In genomic region chr16:82034981-82035612, GRCh38 we compare ENCODE assay signal across 13 cellular contexts. TPM values are rescaled to one million over a fixed set of nuclear protein-coding genes. Genes with fewer than 3 reads are reported as not detected.
DNase-seq lines count a peak whose midpoint lies in the region; ATAC-seq, FAIRE-seq and TF ChIP-seq lines count a peak whose summit lies in the region.
"Had no signal": no experiment of that assay in that cellular context is flagged by ENCODE, and none has a peak within 500 bp of the region (broad histone marks: within the 10 kb centered on the region; RNA-seq: fewer than 3 reads in every experiment).

A gene with protein sequence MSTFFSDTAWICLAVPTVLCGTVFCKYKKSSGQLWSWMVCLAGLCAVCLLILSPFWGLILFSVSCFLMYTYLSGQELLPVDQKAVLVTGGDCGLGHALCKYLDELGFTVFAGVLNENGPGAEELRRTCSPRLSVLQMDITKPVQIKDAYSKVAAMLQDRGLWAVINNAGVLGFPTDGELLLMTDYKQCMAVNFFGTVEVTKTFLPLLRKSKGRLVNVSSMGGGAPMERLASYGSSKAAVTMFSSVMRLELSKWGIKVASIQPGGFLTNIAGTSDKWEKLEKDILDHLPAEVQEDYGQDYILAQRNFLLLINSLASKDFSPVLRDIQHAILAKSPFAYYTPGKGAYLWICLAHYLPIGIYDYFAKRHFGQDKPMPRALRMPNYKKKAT (plus strand): TSS chr16:82035253. CDS start chr16:82035425, 172 bp downstream.

- H3K9me3 Mint-ChIP-seq in astrocyte (ENCODE audit: unreplicated experiment) = peaks cover 2% of the 10 kb centered on the region
- H3K9me3 Mint-ChIP-seq: neural crest cell had no signal

- H3K9me3 ChIP-seq in astrocyte (ENCODE audit: insufficient read depth, low read depth, low read length) (no peaks in the 10 kb centered on the region), keratinocyte (ENCODE audit: control insufficient read depth, low read depth, low read length) (no peaks in the 10 kb centered on the region), smooth muscle cell (replicated peaks; ENCODE audit: low read depth) (no peaks in the 10 kb centered on the region)

- H4K20me1 ChIP-seq in astrocyte (ENCODE audit: insufficient read depth, low read length) = no peaks in the 10 kb centered on the region
- H4K20me1 ChIP-seq in keratinocyte (ENCODE audit: control insufficient read depth, extremely low read depth, insufficient read depth, low read length) = no peaks in the 10 kb centered on the region
- no peaks in the 10 kb centered on the region for H4K20me1 ChIP-seq in smooth muscle cell (ENCODE audit: low read depth)

- H3K27ac Mint-ChIP-seq in astrocyte (ENCODE audit: unreplicated experiment) = no peak within 1 kb of the TSS
- H3K27ac Mint-ChIP-seq: activated CD4-positive, alpha-beta T cell treated with anti-CD3 and anti-CD28 coated beads for 36 hours had no signal

- H3K4me3 Mint-ChIP-seq in astrocyte (ENCODE audit: unreplicated experiment) = no peak within 1 kb of the TSS
- H3K4me3 Mint-ChIP-seq: activated CD4-positive, alpha-beta T cell treated with anti-CD3 and anti-CD28 coated beads for 36 hours; neural crest cell had no signal

- H3K4me2 ChIP-seq in astrocyte (ENCODE audit: low read length) (peak within 1 kb of the TSS; percentile 70), keratinocyte (ENCODE audit: control insufficient read depth, extremely low read depth, insufficient read depth, low read depth, low read length) (peak within 1 kb of the TSS; percentile 69), smooth muscle cell (peak within 1 kb of the TSS; percentile 79)

- H3K4me1 ChIP-seq in astrocyte (ENCODE audit: insufficient read depth, low read length) (peaks cover 14% of the 10 kb centered on the region), keratinocyte (ENCODE audit: control insufficient read depth, extremely low read depth, insufficient read depth, low read length) (peaks cover 37% of the 10 kb centered on the region), smooth muscle cell (ENCODE audit: low read depth) (peaks cover 9% of the 10 kb centered on the region)

- TF ChIP-seq POLR2A in GM18505 (IDR thresholded peaks at IDR 0.05; ENCODE audit: borderline replicate concordance, extremely low read depth, insufficient read depth, insufficient read length) = no peak

- H3F3A ChIP-seq in smooth muscle cell (ENCODE audit: low read depth) = no peaks in the 10 kb centered on the region

- H3K27me3 Mint-ChIP-seq in astrocyte (ENCODE audit: low read depth, unreplicated experiment) = peaks cover 19% of the 10 kb centered on the region

- in situ Hi-C loops in G401 (cut with HindIII; ENCODE audit: low sequenced_read_pairs) = no loop called here

- no peaks in the 10 kb centered on the region for H3K9me1 ChIP-seq in keratinocyte (ENCODE audit: control insufficient read depth, extremely low read depth, insufficient read depth, low read length)

- TF ChIP-seq CTCF in astrocyte (IDR thresholded peaks at IDR 0.05; ENCODE audit: insufficient read depth, low read depth, low read length) (no peak), keratinocyte (optimal IDR thresholded peaks at IDR 0.05 in 1 of 3, IDR thresholded peaks at IDR 0.05 in 1 of 3, conservative IDR thresholded peaks at IDR 0.05 in 1 of 3; ENCODE audit: extremely low read depth in 1 of 3, insufficient read depth in 2 of 3, low read length in 3 of 3) (no peak), smooth muscle cell (IDR thresholded peaks at IDR 0.05; ENCODE audit: borderline replicate concordance, insufficient read depth, poor library complexity, severe bottlenecking) (no peak)

- WGBS in smooth muscle cell (ENCODE audit: low lambda C conversion rate) = 80% methylated on average over 6 of the region's 6 CpGs

- H3K79me2 ChIP-seq in astrocyte (ENCODE audit: insufficient read depth, low read length) (no peaks in the 10 kb centered on the region), keratinocyte (ENCODE audit: control insufficient read depth, insufficient read depth, low read length) (no peaks in the 10 kb centered on the region), smooth muscle cell (ENCODE audit: low read depth) (no peaks in the 10 kb centered on the region)

- H3K9ac ChIP-seq in astrocyte (ENCODE audit: low read length) (peak within 1 kb of the TSS; percentile 39), keratinocyte (ENCODE audit: control insufficient read depth, extremely low read depth, insufficient read depth, low read length) (no peak within 1 kb of the TSS), smooth muscle cell (ENCODE audit: low read depth) (no peak within 1 kb of the TSS)

- ATAC-seq in HG03025 (IDR thresholded peaks at IDR 0.05; ENCODE audit: low FRiP score, unreplicated experiment) (no peak), GM18505 (IDR thresholded peaks at IDR 0.05; ENCODE audit: unreplicated experiment) (no peak)
- ATAC-seq: activated CD4-positive, alpha-beta T cell treated with anti-CD3 and anti-CD28 coated beads for 36 hours had no signal

- no peak within 1 kb of the TSS for H3K27ac ChIP-seq in astrocyte (ENCODE audit: low read depth, low read length)
- H3K27ac ChIP-seq in keratinocyte (ENCODE audit: control insufficient read depth, insufficient read depth, low read length) = no peak within 1 kb of the TSS
- peak within 1 kb of the TSS; percentile 82 for H3K27ac ChIP-seq in smooth muscle cell (ENCODE audit: low read depth)

- intact Hi-C loops in posterior vena cava (cut with DNase I) = no loop called here

- H3K36me3 ChIP-seq in astrocyte (ENCODE audit: insufficient read depth, low read length) = no peaks in the 10 kb centered on the region
- no peaks in the 10 kb centered on the region for H3K36me3 ChIP-seq in keratinocyte (ENCODE audit: control insufficient read depth in 2 of 2, extremely low read depth in 1 of 2, insufficient read depth in 2 of 2, low read length in 2 of 2)
- no peaks in the 10 kb centered on the region for H3K36me3 ChIP-seq in smooth muscle cell (ENCODE audit: low read depth)

- H3K36me3 Mint-ChIP-seq in astrocyte (ENCODE audit: low read depth, unreplicated experiment) = no peaks in the 10 kb centered on the region

- H3K4me1 Mint-ChIP-seq in astrocyte (ENCODE audit: low read depth, unreplicated experiment) = peaks cover 9% of the 10 kb centered on the region
- H3K4me1 Mint-ChIP-seq: activated CD4-positive, alpha-beta T cell treated with anti-CD3 and anti-CD28 coated beads for 36 hours; neural crest cell had no signal

- H2AFZ ChIP-seq in astrocyte (ENCODE audit: low read depth, low read length) (no peak within 1 kb of the TSS), keratinocyte (ENCODE audit: control insufficient read depth, low read length) (peak within 1 kb of the TSS; percentile 56), smooth muscle cell (ENCODE audit: low read depth) (no peak within 1 kb of the TSS)

- DNase-seq in HK-2 (ENCODE audit: unreplicated experiment) = peak; percentile 35
- peak; percentile 34 for DNase-seq in astrocyte (ENCODE audit: low read depth)
- DNase-seq in keratinocyte (ENCODE audit: low read depth, low spot score) = no peak
- DNase-seq in smooth muscle cell (lab: John Stamatoyannopoulos, UW; ENCODE audit: unreplicated experiment) = no peak
- DNase-seq in posterior vena cava (ENCODE audit: low spot score) = no peak
- no peak for DNase-seq in G401 (ENCODE audit: low spot score)
- DNase-seq: activated CD4-positive, alpha-beta T cell treated with anti-CD3 and anti-CD28 coated beads for 36 hours; activated gamma-delta T cell had no signal

- H3K4me3 ChIP-seq in astrocyte (ENCODE audit: insufficient read depth, low read depth, low read length) (peak within 1 kb of the TSS; percentile 16), keratinocyte (ENCODE audit: control insufficient read depth in 2 of 3, extremely low read depth in 1 of 3, insufficient read depth in 2 of 3, low read depth in 1 of 3, low read length in 3 of 3) (peak within 1 kb of the TSS in 2 of 3 experiments; percentile 17 to 34), smooth muscle cell (peak within 1 kb of the TSS; percentile 46)

- dilution Hi-C loops in keratinocyte (cut with MboI; ENCODE audit: extremely low pct_ligation_motif_present, low sequenced_read_pairs) = no loop called here

- H3K27me3 ChIP-seq in astrocyte (ENCODE audit: insufficient read depth, low read length) (peaks cover 2% of the 10 kb centered on the region), keratinocyte (ENCODE audit: control insufficient read depth, extremely low read depth, insufficient read depth, low read length) (no peaks in the 10 kb centered on the region), smooth muscle cell (ENCODE audit: low read depth) (no peaks in the 10 kb centered on the region)

- no peak for FAIRE-seq in astrocyte (lab: Jason Lieb, UNC)
- peak; percentile 55 for FAIRE-seq in keratinocyte (lab: Jason Lieb, UNC)
- FAIRE-seq: D721Med had no signal

RNA-seq across cellular contexts. Expression of the gene that starts here (rescaled TPM):
- total RNA-seq in astrocyte (0.20 TPM in 1 of 2 replicates, not detected in the other), smooth muscle cell (20.5 and 21.8 TPM in 2 replicates), posterior vena cava (not detected)
- polyA plus RNA-seq in keratinocyte (2.9 to 6.9 TPM (median 3.1 TPM) in 3 replicates), smooth muscle cell (21.9 and 33.9 TPM in 2 replicates)
- 6.3 TPM for polyA plus RNA-seq in keratinocyte (2011; ENCODE audit: low read depth)
- 3.0 and 3.6 TPM in 2 replicates for polyA plus RNA-seq in keratinocyte (2011; cell fraction: cytosol; rRNA removed)
- polyA plus RNA-seq in keratinocyte (2011; cell fraction: nucleus; rRNA removed) = 5.1 and 5.3 TPM in 2 replicates
- polyA plus RNA-seq in keratinocyte (2012; ENCODE audit: low replicate concordance) = 2.1 and 7.2 TPM in 2 replicates
- polyA minus RNA-seq in keratinocyte = 3.5 to 6.3 TPM (median 4.9 TPM) in 3 replicates
- polyA minus RNA-seq in keratinocyte (2011; cell fraction: cytosol; rRNA and poly(A)+ RNA removed) = not detected
- polyA minus RNA-seq in keratinocyte (2011; cell fraction: nucleus; rRNA and poly(A)+ RNA removed) = 2.1 and 6.1 TPM in 2 replicates
- total RNA-seq in G401 (2014; rRNA removed; shearing (Covaris generic)) = 1.7 and 3.9 TPM in 2 replicates
- total RNA-seq: activated CD4-positive, alpha-beta T cell treated with anti-CD3 and anti-CD28 coated beads for 36 hours; chondrocyte; neural crest cell had no signal

Comparison
In these comparisons a context has a peak if more than half of its experiments do, and no peak if none do; other contexts are left out.
1. Peak in DNase-seq, H3K4me3 ChIP-seq, H3K9ac ChIP-seq and H3K4me2 ChIP-seq in astrocyte; RNA of the gene not detected or under 1 TPM.